20 cellular contexts compared by ENCODE assay signal in the genomic region with DNA sequence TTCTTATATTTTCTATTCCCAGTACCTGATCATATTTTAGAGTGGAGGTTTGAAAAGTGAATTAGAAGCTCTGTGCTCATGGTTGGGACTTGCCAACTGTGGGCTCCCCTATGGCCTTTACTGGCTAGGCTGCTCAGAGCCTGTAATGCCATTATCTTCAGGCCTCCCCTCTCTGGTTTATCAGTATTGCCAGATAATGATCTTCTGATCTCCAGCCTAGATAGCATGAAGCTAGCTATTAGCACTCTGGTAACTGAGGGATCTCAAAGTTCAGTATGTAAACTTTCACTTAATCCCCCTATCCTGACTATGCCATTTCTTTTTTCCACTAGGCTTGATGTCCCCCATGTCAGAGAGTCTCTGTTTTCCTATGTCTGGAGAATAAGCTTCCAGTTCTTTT.
DNase-seq lines count a peak whose midpoint lies in the region; ATAC-seq, FAIRE-seq and TF ChIP-seq lines count a peak whose summit lies in the region.
"Had no signal": no experiment of that assay in that cellular context is flagged by ENCODE, and none has a peak within 500 bp of the region (broad histone marks: within the 10 kb centered on the region; RNA-seq: fewer than 3 reads in every experiment).

No MANE protein-coding gene starts in this region.

- H3K9me3 ChIP-seq in GM23248 (ENCODE audit: low read depth) = no peaks in the 10 kb centered on the region
- H3K9me3 ChIP-seq in endothelial cell of umbilical vein (replicated peaks; ENCODE audit: control insufficient read depth, insufficient read depth, low read length) = no peaks in the 10 kb centered on the region
- no peaks in the 10 kb centered on the region for H3K9me3 ChIP-seq in osteoblast (ENCODE audit: low read depth, low read length)

- TF ChIP-seq POLR2A in endothelial cell of umbilical vein (IDR thresholded peaks at IDR 0.05; ENCODE audit: low read depth, low read length) = no peak

- POLR2A ChIA-PET in endothelial cell of umbilical vein (lab: Charles Lee) = interaction anchor here (0.8 kb wide), 1 partner anchor 394 kb away, joined by 3 read pairs; a partner anchor contains a TSS
- POLR2A ChIA-PET in activated CD8-positive, alpha-beta T cell treated with anti-CD3 and anti-CD28 coated beads for 36 hours (lab: Charles Lee) = no interaction called here

- H3K4me3 ChIP-seq in GM23248 (no peak overlapping the region), endothelial cell of umbilical vein (replicated peaks in 1 of 3; ENCODE audit: insufficient read depth in 1 of 3, low read depth in 1 of 3, low read length in 3 of 3) (no peak overlapping the region), osteoblast (ENCODE audit: insufficient read depth, low read length) (no peak overlapping the region)

- no peak overlapping the region for H3K27ac ChIP-seq in GM23248
- H3K27ac ChIP-seq in endothelial cell of umbilical vein (ENCODE audit: insufficient read depth, low read depth, low read length) = no peak overlapping the region
- H3K27ac ChIP-seq in osteoblast (ENCODE audit: low read depth, low read length) = no peak overlapping the region

- in situ Hi-C loops in GM23248 (cut with MboI) = loop anchor here (25.0 kb wide), 1 partner anchor 381 kb away; no protein-coding TSS in a partner anchor

- no peaks in the 10 kb centered on the region for H3K36me3 Mint-ChIP-seq in activated CD8-positive, alpha-beta T cell treated with anti-CD3 and anti-CD28 coated beads for 36 hours (ENCODE audit: low read depth)
- H3K36me3 Mint-ChIP-seq: CD14-positive monocyte, IgD-negative memory B cell had no signal

- H3K9ac ChIP-seq in GM23248 (no peak overlapping the region), endothelial cell of umbilical vein (replicated peaks; ENCODE audit: extremely low read depth, insufficient read depth, low read length) (no peak overlapping the region)

- TF ChIP-seq CTCF in endothelial cell of umbilical vein (IDR thresholded peaks at IDR 0.05; ENCODE audit: extremely low read depth in 1 of 2, insufficient read depth in 1 of 2, low read depth in 1 of 2, low read length in 2 of 2) = no peak
- no peak for TF ChIP-seq CTCF in osteoblast (IDR thresholded peaks at IDR 0.05; ENCODE audit: extremely low read depth, low read depth, low read length)
- TF ChIP-seq CTCF in activated CD8-positive, alpha-beta T cell treated with anti-CD3 and anti-CD28 coated beads for 36 hours (IDR thresholded peaks at IDR 0.05) = no peak

- dilution Hi-C loops in endothelial cell of umbilical vein (cut with MboI; ENCODE audit: extremely low pct_ligation_motif_present, low sequenced_read_pairs) = no loop called here

- H3F3A ChIP-seq in GM23248 (ENCODE audit: insufficient read depth) = peaks cover 27% of the 10 kb centered on the region

- H3K4me1 ChIP-seq in GM23248 (ENCODE audit: insufficient read depth) (peaks cover 30% of the 10 kb centered on the region), endothelial cell of umbilical vein (ENCODE audit: control insufficient read depth, extremely low read depth, insufficient read depth, low read length) (peaks cover 33% of the 10 kb centered on the region), osteoblast (ENCODE audit: insufficient read depth, low read length) (peaks cover 30% of the 10 kb centered on the region)

- no TSS peak for BruUV-seq in endothelial cell of umbilical vein (replicated peaks; lab: Mats Ljungman, UMichigan)

- intact Hi-C loops in endothelial cell of umbilical vein (cut with micrococcal nuclease) = no loop called here
- intact Hi-C loops in activated CD8-positive, alpha-beta T cell treated with anti-CD3 and anti-CD28 coated beads for 36 hours (cut with micrococcal nuclease) = no loop called here

- H3K4me3 Mint-ChIP-seq in activated CD8-positive, alpha-beta T cell treated with anti-CD3 and anti-CD28 coated beads for 36 hours = no peak overlapping the region
- H3K4me3 Mint-ChIP-seq: B cell, CD14-positive monocyte, IgD-negative memory B cell had no signal

- H3K79me2 ChIP-seq in GM23248 (ENCODE audit: insufficient read depth) = no peaks in the 10 kb centered on the region
- H3K79me2 ChIP-seq in endothelial cell of umbilical vein (ENCODE audit: control insufficient read depth, insufficient read depth, low read length) = no peaks in the 10 kb centered on the region
- no peaks in the 10 kb centered on the region for H3K79me2 ChIP-seq in osteoblast (ENCODE audit: insufficient read depth, low read length)

- H3K27me3 Mint-ChIP-seq in activated CD8-positive, alpha-beta T cell treated with anti-CD3 and anti-CD28 coated beads for 36 hours = no peaks in the 10 kb centered on the region
- H3K27me3 Mint-ChIP-seq: B cell, IgD-negative memory B cell had no signal

- CTCF ChIA-PET in endothelial cell of umbilical vein (lab: Charles Lee) = interaction anchor here (1.0 to 1.7 kb wide), 3 partner anchors 10 to 399 kb away, joined by 3 to 7 read pairs (median 4); no protein-coding TSS in a partner anchor
- CTCF ChIA-PET in activated CD8-positive, alpha-beta T cell treated with anti-CD3 and anti-CD28 coated beads for 36 hours (lab: Charles Lee) = no interaction called here

- no peaks in the 10 kb centered on the region for H3K9me3 Mint-ChIP-seq in activated CD8-positive, alpha-beta T cell treated with anti-CD3 and anti-CD28 coated beads for 36 hours
- H3K9me3 Mint-ChIP-seq: IgD-negative memory B cell had no signal

- FAIRE-seq in endothelial cell of umbilical vein (lab: Jason Lieb, UNC) (no peak), HTR-8/SVneo (lab: Jason Lieb, UNC) (no peak)

- ATAC-seq in HG02981 (IDR thresholded peaks at IDR 0.05; ENCODE audit: unreplicated experiment) = no peak
- no peak for ATAC-seq in activated CD8-positive, alpha-beta T cell treated with anti-CD3 and anti-CD28 coated beads for 36 hours
- ATAC-seq: SK-N-SH treated with all-trans-retinoic acid at 6 μM for 48 hours had no signal

- no peaks in the 10 kb centered on the region for H3K9me1 ChIP-seq in endothelial cell of umbilical vein (replicated peaks; ENCODE audit: control insufficient read depth, extremely low read depth, insufficient read depth, low read length)

- DNase-seq in GM23248 (no peak), NCI-H82 (lab: John Stamatoyannopoulos, UW) (peak; percentile 57), endothelial cell of umbilical vein (ENCODE audit: low read depth, low spot score) (no peak), osteoblast (ENCODE audit: insufficient read length, low spot score, missing footprints) (no peak), HT-29 (ENCODE audit: low spot score) (no peak), HTR-8/SVneo (ENCODE audit: insufficient read length, low spot score) (no peak)
- DNase-seq in activated CD8-positive, alpha-beta T cell treated with anti-CD3 and anti-CD28 coated beads for 36 hours = no peak
- DNase-seq: DMS79, H7, MV-4-11, NCI-H1105 treated with DMSO at 0.1 percent for 48 hours, NCI-H1694, NCI-H446, NCI-H526, SIG-M5 had no signal

- H3K4me1 Mint-ChIP-seq in activated CD8-positive, alpha-beta T cell treated with anti-CD3 and anti-CD28 coated beads for 36 hours (ENCODE audit: low read depth) = peaks cover 36% of the 10 kb centered on the region
- H3K4me1 Mint-ChIP-seq: IgD-negative memory B cell had no signal

- no peak overlapping the region for H3K27ac Mint-ChIP-seq in activated CD8-positive, alpha-beta T cell treated with anti-CD3 and anti-CD28 coated beads for 36 hours
- H3K27ac Mint-ChIP-seq: B cell, IgD-negative memory B cell had no signal

- H3K4me2 ChIP-seq in GM23248 (ENCODE audit: unreplicated experiment) (no peak overlapping the region), endothelial cell of umbilical vein (ENCODE audit: insufficient read depth, low read length) (no peak overlapping the region), osteoblast (ENCODE audit: insufficient read depth, low read length) (no peak overlapping the region)

- H3K27me3 ChIP-seq in GM23248 (replicated peaks; ENCODE audit: insufficient read depth) (no peaks in the 10 kb centered on the region), endothelial cell of umbilical vein (ENCODE audit: control insufficient read depth in 2 of 2, insufficient read depth in 2 of 2, low read length in 2 of 2) (no peaks in the 10 kb centered on the region), osteoblast (ENCODE audit: insufficient read depth, low read length) (no peaks in the 10 kb centered on the region)

- no peaks in the 10 kb centered on the region; the same call in 1 of the 2 replicates for H3K9me2 ChIP-seq in GM23248 (ENCODE audit: insufficient read depth)

- no peaks in the 10 kb centered on the region for H4K20me1 ChIP-seq in GM23248 (ENCODE audit: insufficient read depth)
- no peaks in the 10 kb centered on the region for H4K20me1 ChIP-seq in endothelial cell of umbilical vein (replicated peaks; ENCODE audit: control insufficient read depth, extremely low read depth, insufficient read depth, low read length)
- H4K20me1 ChIP-seq in osteoblast (ENCODE audit: insufficient read depth, low read length) = no peaks in the 10 kb centered on the region

- H3K36me3 ChIP-seq in GM23248 (ENCODE audit: low read depth) (no peaks in the 10 kb centered on the region), endothelial cell of umbilical vein (ENCODE audit: control insufficient read depth in 2 of 2, extremely low read depth in 1 of 2, insufficient read depth in 2 of 2, low read length in 2 of 2) (no peaks in the 10 kb centered on the region), osteoblast (ENCODE audit: insufficient read depth, low read length) (no peaks in the 10 kb centered on the region)

- H2AFZ ChIP-seq in GM23248 = peak overlapping the region; percentile 53
- H2AFZ ChIP-seq in endothelial cell of umbilical vein (ENCODE audit: low read depth, low read length) = no peak overlapping the region
- peak overlapping the region; percentile 52 for H2AFZ ChIP-seq in osteoblast (ENCODE audit: low read length)

TF ChIP-seq in endothelial cell of umbilical vein, 7 proteins besides CTCF, POLR2A, EP300 and RAD21:
- TF ChIP-seq GATA2 (IDR thresholded peaks at IDR 0.05; ENCODE audit: insufficient read depth, insufficient read length, low read depth, low read length) = peak; percentile 41
- TF ChIP-seq, protein P1, sequence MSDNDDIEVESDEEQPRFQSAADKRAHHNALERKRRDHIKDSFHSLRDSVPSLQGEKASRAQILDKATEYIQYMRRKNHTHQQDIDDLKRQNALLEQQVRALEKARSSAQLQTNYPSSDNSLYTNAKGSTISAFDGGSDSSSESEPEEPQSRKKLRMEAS (IDR thresholded peaks at IDR 0.05; ENCODE audit: insufficient read depth, insufficient read length) = no peak
- no peak for TF ChIP-seq MYC (IDR thresholded peaks at IDR 0.05; ENCODE audit: low read depth, low read length)
- TF ChIP-seq FOS (IDR thresholded peaks at IDR 0.05; ENCODE audit: borderline replicate concordance, insufficient read depth, low read length) = no peak
